In the genomic region with DNA sequence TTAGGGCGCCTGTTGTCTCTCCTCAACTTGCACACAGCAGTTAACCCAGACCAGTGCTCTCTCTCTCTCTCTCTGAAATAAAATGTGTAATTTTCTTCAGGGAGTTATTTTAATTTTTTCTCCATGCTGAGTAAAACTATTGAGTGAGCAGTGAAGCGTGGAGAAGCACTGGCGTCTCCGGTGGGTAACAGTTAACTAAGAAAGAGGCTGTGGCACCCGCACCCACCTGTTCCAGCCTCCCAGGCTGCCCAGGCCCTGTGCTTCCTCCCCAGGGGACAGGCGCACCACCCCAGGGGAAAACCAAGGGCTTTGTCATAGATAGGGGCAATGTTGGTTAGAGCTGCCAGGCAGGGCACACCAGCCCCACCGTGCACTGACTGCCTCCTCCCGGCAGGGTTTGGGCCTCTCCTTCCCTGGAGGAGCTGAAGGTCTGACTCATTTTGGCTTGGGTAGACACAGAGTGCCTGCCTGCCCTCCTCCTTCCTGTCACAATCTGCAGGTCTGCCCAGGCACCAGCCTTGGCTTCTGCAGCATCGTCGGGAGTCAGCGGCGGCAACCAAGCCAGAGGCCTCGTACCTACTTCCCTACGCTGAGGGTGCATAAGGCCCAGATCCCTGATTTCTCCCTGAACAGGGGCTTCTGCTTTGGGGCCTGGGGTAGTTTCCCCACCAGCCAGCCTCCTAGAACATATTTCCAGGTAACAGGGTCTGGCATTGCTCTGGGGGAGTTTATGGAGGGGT, we compare ENCODE assay signal across 10 cellular contexts. TPM values are rescaled to one million over a fixed set of nuclear protein-coding genes. Genes with fewer than 3 reads are reported as not detected.
DNase-seq lines count a peak whose midpoint lies in the region; ATAC-seq and TF ChIP-seq lines count a peak whose summit lies in the region.
"Had no signal": no experiment of that assay in that cellular context is flagged by ENCODE, and none has a peak within 500 bp of the region (broad histone marks: within the 10 kb centered on the region; RNA-seq: fewer than 3 reads in every experiment).

No MANE protein-coding gene starts in this region.

- H3K4me1 ChIP-seq in foreskin keratinocyte, result peaks cover 8% of the 10 kb centered on the region

- TF ChIP-seq CTCF in foreskin keratinocyte (conservative IDR thresholded peaks at IDR 0.05), result peak; percentile 72

- peak; percentile 64 for ATAC-seq in GM18868 (IDR thresholded peaks at IDR 0.05; ENCODE audit: unreplicated experiment)
- ATAC-seq in foreskin keratinocyte, result peak; percentile 92
- no peak for ATAC-seq in HG02970 (IDR thresholded peaks at IDR 0.05; ENCODE audit: low FRiP score, unreplicated experiment)
- no peak for ATAC-seq in GM19467 (IDR thresholded peaks at IDR 0.05; ENCODE audit: unreplicated experiment)
- no peak for ATAC-seq in GM21528 (IDR thresholded peaks at IDR 0.05; ENCODE audit: low FRiP score, unreplicated experiment)

- in situ Hi-C loops in ACHN (cut with HindIII; ENCODE audit: low pct_ligation_motif_present, low pct_unique_long_range_greater_than_20kb, low sequenced_read_pairs), result no loop called here

- peaks cover 7% of the 10 kb centered on the region for H3K27me3 ChIP-seq in foreskin keratinocyte

- no peak overlapping the region for H3K27ac ChIP-seq in foreskin keratinocyte

- peak; percentile 97 for DNase-seq in ACHN
- peak; percentile 68 for DNase-seq in NCI-H226
- DNase-seq in foreskin keratinocyte, result peak in 1 of 2 donors; percentile 80
- no peak for DNase-seq in NCI-H774 (lab: John Stamatoyannopoulos, UW)
- DNase-seq: NCI-H526 treated with DMSO at 0.1 percent for 48 hours had no signal

RNA-seq across cellular contexts. Expression of a gene that starts 3.9 kb away (rescaled TPM):
- 0.67 and 0.85 TPM in 2 replicates for total RNA-seq in foreskin keratinocyte
- polyA plus RNA-seq in foreskin keratinocyte, result 0.75 and 0.93 TPM in 2 replicates
- total RNA-seq: astrocyte had no signal

RNA-seq across cellular contexts. Expression of a gene that starts 8.6 kb away (rescaled TPM):
- total RNA-seq in foreskin keratinocyte, result 3.9 and 4.3 TPM in 2 replicates
- 6.1 and 6.4 TPM in 2 replicates for polyA plus RNA-seq in foreskin keratinocyte
- total RNA-seq: astrocyte had no signal

RNA-seq across cellular contexts. Expression of a gene that starts 16.8 kb away (rescaled TPM):
- total RNA-seq in foreskin keratinocyte, result 2.3 and 2.9 TPM in 2 replicates
- 2.4 and 2.6 TPM in 2 replicates for polyA plus RNA-seq in foreskin keratinocyte
- total RNA-seq: astrocyte had no signal

RNA-seq across cellular contexts. Expression of a gene that starts 28.0 kb away (rescaled TPM):
- 1.3 and 2.0 TPM in 2 replicates for total RNA-seq in foreskin keratinocyte
- polyA plus RNA-seq in foreskin keratinocyte, result 1.2 and 2.0 TPM in 2 replicates
- total RNA-seq: astrocyte had no signal

RNA-seq across cellular contexts. Expression of a gene that starts 36.8 kb away (rescaled TPM):
- 4.3 and 5.5 TPM in 2 replicates for total RNA-seq in foreskin keratinocyte
- polyA plus RNA-seq in foreskin keratinocyte, result 7.0 and 9.0 TPM in 2 replicates
- total RNA-seq: astrocyte had no signal

Comparison
In these comparisons a context has a peak if more than half of its experiments do, and no peak if none do; other contexts are left out.
1. ATAC-seq: peak in GM18868 (single experiment) and foreskin keratinocyte (single experiment); none in HG02970 (single experiment), GM19467 (single experiment) and GM21528 (single experiment).